ENCODE assay signal across 19 cellular contexts in genomic region chr4:26300314-26301307, GRCh38. TPM values are rescaled to one million over a fixed set of nuclear protein-coding genes. Genes with fewer than 3 reads are reported as not detected.
DNase-seq lines count a peak whose midpoint lies in the region; ATAC-seq, FAIRE-seq and TF ChIP-seq lines count a peak whose summit lies in the region.
"Had no signal": no experiment of that assay in that cellular context is flagged by ENCODE, and none has a peak within 500 bp of the region (broad histone marks: within the 10 kb centered on the region; RNA-seq: fewer than 3 reads in every experiment).

No MANE protein-coding gene starts in this region.

- H3K4me1 ChIP-seq in CD4-positive, alpha-beta memory T cell (ENCODE audit: insufficient read depth, low read length), result peaks cover 6% of the 10 kb centered on the region
- peaks cover 43% of the 10 kb centered on the region for H3K4me1 ChIP-seq in HAP-1
- peaks cover 10% of the 10 kb centered on the region for H3K4me1 ChIP-seq in astrocyte (ENCODE audit: insufficient read depth, low read length)
- no peaks in the 10 kb centered on the region for H3K4me1 ChIP-seq in mammary epithelial cell (ENCODE audit: insufficient read depth, low read length)

- CTCF ChIA-PET in CD4-positive, alpha-beta memory T cell (lab: Charles Lee; ENCODE audit: partially characterized antibody), result no interaction called here
- CTCF ChIA-PET in mammary epithelial cell (lab: Charles Lee; ENCODE audit: low non-redundant PET), result no interaction called here

- intact Hi-C loops in CD4-positive, alpha-beta memory T cell (cut with micrococcal nuclease), result no loop called here
- intact Hi-C loops in mammary epithelial cell (cut with micrococcal nuclease), result no loop called here

- no peak for DNase-seq in CD4-positive, alpha-beta memory T cell
- DNase-seq in HAP-1 (ENCODE audit: low spot score in 2 of 2) (peak; percentile 37 to 86), astrocyte (ENCODE audit: low read depth) (peak; percentile 16), iris pigment epithelial cell (ENCODE audit: low read depth) (peak; percentile 63), cerebellar nuclear complex (lab: John Stamatoyannopoulos, UW) (no peak), mammary epithelial cell (no peak)
- DNase-seq: activated CD4-positive, CD25-positive, alpha-beta regulatory T cell; activated naive CD4-positive, alpha-beta T cell treated with anti-CD3 and anti-CD28 coated beads for 36 hours; heart left ventricle; kidney glomerular epithelial cell; NCI-H1105 treated with DMSO at 0.1 percent for 48 hours; NCI-H2227 treated with DMSO at 0.1 percent for 48 hours; occipital lobe; sigmoid colon; T-helper 1 cell had no signal

- H3K4me3 Mint-ChIP-seq in CD4-positive, alpha-beta memory T cell, result peak overlapping the region in 7 of 8 donors; percentile 2 to 64 (median 47)
- no peak overlapping the region for H3K4me3 Mint-ChIP-seq in astrocyte (ENCODE audit: unreplicated experiment)
- H3K4me3 Mint-ChIP-seq: activated naive CD4-positive, alpha-beta T cell treated with anti-CD3 and anti-CD28 coated beads for 36 hours; B cell had no signal

- H3K9me3 Mint-ChIP-seq in CD4-positive, alpha-beta memory T cell, result no peaks in the 10 kb centered on the region
- H3K9me3 Mint-ChIP-seq in astrocyte (ENCODE audit: unreplicated experiment), result no peaks in the 10 kb centered on the region
- H3K9me3 Mint-ChIP-seq: activated naive CD4-positive, alpha-beta T cell treated with anti-CD3 and anti-CD28 coated beads for 36 hours had no signal

- H3K79me2 ChIP-seq in astrocyte (ENCODE audit: insufficient read depth, low read length), result no peaks in the 10 kb centered on the region
- H3K79me2 ChIP-seq in mammary epithelial cell (ENCODE audit: insufficient read depth, low read length), result no peaks in the 10 kb centered on the region

- TF ChIP-seq CTCF in astrocyte (IDR thresholded peaks at IDR 0.05; ENCODE audit: insufficient read depth, low read depth, low read length), result no peak
- no peak for TF ChIP-seq CTCF in mammary epithelial cell (conservative IDR thresholded peaks at IDR 0.05 in 1 of 2, IDR thresholded peaks at IDR 0.05 in 1 of 2; ENCODE audit: extremely low read depth in 1 of 2, insufficient read depth in 1 of 2, low read depth in 1 of 2, low read length in 2 of 2)

- no peak overlapping the region for H3K4me2 ChIP-seq in astrocyte (ENCODE audit: low read length)
- no peak overlapping the region for H3K4me2 ChIP-seq in mammary epithelial cell (ENCODE audit: insufficient read depth, low read depth, low read length)

- H3K27me3 Mint-ChIP-seq in CD4-positive, alpha-beta memory T cell, result no peaks in the 10 kb centered on the region
- no peaks in the 10 kb centered on the region for H3K27me3 Mint-ChIP-seq in astrocyte (ENCODE audit: low read depth, unreplicated experiment)
- H3K27me3 Mint-ChIP-seq: B cell had no signal

- H3K4me1 Mint-ChIP-seq in CD4-positive, alpha-beta memory T cell, result peaks cover 7 to 24% (median 16%) of the 10 kb centered on the region in 4 donors
- H3K4me1 Mint-ChIP-seq in astrocyte (ENCODE audit: low read depth, unreplicated experiment), result peaks cover 11% of the 10 kb centered on the region

- no peak overlapping the region for H3K4me3 ChIP-seq in CD4-positive, alpha-beta memory T cell (ENCODE audit: low read length in 2 of 2)
- no peak overlapping the region for H3K4me3 ChIP-seq in HAP-1
- no peak overlapping the region for H3K4me3 ChIP-seq in astrocyte (ENCODE audit: insufficient read depth, low read depth, low read length)
- no peak overlapping the region for H3K4me3 ChIP-seq in mammary epithelial cell (replicated peaks in 1 of 3; ENCODE audit: insufficient read depth in 1 of 3, low read depth in 2 of 3, low read length in 3 of 3)
- H3K4me3 ChIP-seq: heart left ventricle, sigmoid colon had no signal

- 74% methylated on average over 8 of the region's 8 CpGs for WGBS in mammary epithelial cell (ENCODE audit: low coverage, missing lambda C conversion rate)

- POLR2A ChIA-PET in CD4-positive, alpha-beta memory T cell (lab: Charles Lee; ENCODE audit: partially characterized antibody), result interaction anchor here (1.1 kb wide), 1 partner anchor 19 kb away, joined by 4 read pairs; no protein-coding TSS in a partner anchor

- H3K27ac Mint-ChIP-seq in CD4-positive, alpha-beta memory T cell, result peak overlapping the region in 5 of 7 donors; percentile 19 to 72 (median 53)
- H3K27ac Mint-ChIP-seq in astrocyte (ENCODE audit: unreplicated experiment), result no peak overlapping the region
- H3K27ac Mint-ChIP-seq: activated naive CD4-positive, alpha-beta T cell treated with anti-CD3 and anti-CD28 coated beads for 36 hours; B cell had no signal

- H4K20me1 ChIP-seq in astrocyte (ENCODE audit: insufficient read depth, low read length), result no peaks in the 10 kb centered on the region
- no peaks in the 10 kb centered on the region for H4K20me1 ChIP-seq in mammary epithelial cell (ENCODE audit: insufficient read depth, low read length)

- H3K27me3 ChIP-seq in CD4-positive, alpha-beta memory T cell (ENCODE audit: insufficient read depth, low read length), result no peaks in the 10 kb centered on the region
- H3K27me3 ChIP-seq in HAP-1 (ENCODE audit: low read depth), result no peaks in the 10 kb centered on the region; the same call in 1 of the 2 replicates
- no peaks in the 10 kb centered on the region for H3K27me3 ChIP-seq in astrocyte (ENCODE audit: insufficient read depth, low read length)
- H3K27me3 ChIP-seq in mammary epithelial cell (ENCODE audit: insufficient read depth, low read length), result peaks cover 8% of the 10 kb centered on the region
- H3K27me3 ChIP-seq: heart left ventricle, sigmoid colon had no signal

- no peak overlapping the region for H2AFZ ChIP-seq in astrocyte (ENCODE audit: low read depth, low read length)
- H2AFZ ChIP-seq in mammary epithelial cell (ENCODE audit: low read depth, low read length), result no peak overlapping the region

- BruUV-seq in mammary epithelial cell (replicated peaks; lab: Mats Ljungman, UMichigan), result no TSS peak

- peak overlapping the region; percentile 26 for H3K27ac ChIP-seq in CD4-positive, alpha-beta memory T cell (ENCODE audit: low read depth, low read length)
- H3K27ac ChIP-seq in astrocyte (ENCODE audit: low read depth, low read length), result no peak overlapping the region
- H3K27ac ChIP-seq in mammary epithelial cell (ENCODE audit: insufficient read depth, low read depth, low read length), result no peak overlapping the region
- H3K27ac ChIP-seq: KMS-11, sigmoid colon had no signal

- H3K9me3 ChIP-seq in CD4-positive, alpha-beta memory T cell (ENCODE audit: control insufficient read depth in 1 of 2, low read length in 2 of 2), result no peaks in the 10 kb centered on the region
- H3K9me3 ChIP-seq in HAP-1 (no peaks in the 10 kb centered on the region), astrocyte (ENCODE audit: insufficient read depth, low read depth, low read length) (no peaks in the 10 kb centered on the region), mammary epithelial cell (replicated peaks; ENCODE audit: insufficient read depth, low read length) (no peaks in the 10 kb centered on the region)
- H3K9me3 ChIP-seq: heart left ventricle, sigmoid colon had no signal

- H3K36me3 Mint-ChIP-seq in CD4-positive, alpha-beta memory T cell, result no peaks in the 10 kb centered on the region
- H3K36me3 Mint-ChIP-seq in astrocyte (ENCODE audit: low read depth, unreplicated experiment), result no peaks in the 10 kb centered on the region

- no peaks in the 10 kb centered on the region for H3K36me3 ChIP-seq in CD4-positive, alpha-beta memory T cell (ENCODE audit: insufficient read depth, low read length)
- H3K36me3 ChIP-seq in HAP-1 (replicated peaks), result no peaks in the 10 kb centered on the region
- no peaks in the 10 kb centered on the region for H3K36me3 ChIP-seq in astrocyte (ENCODE audit: insufficient read depth, low read length)
- no peaks in the 10 kb centered on the region for H3K36me3 ChIP-seq in mammary epithelial cell (ENCODE audit: insufficient read depth, low read length)
- H3K36me3 ChIP-seq: heart left ventricle, sigmoid colon had no signal

- H3K9ac ChIP-seq in astrocyte (ENCODE audit: low read length) (no peak overlapping the region), mammary epithelial cell (ENCODE audit: insufficient read depth, low read length) (no peak overlapping the region)
- H3K9ac ChIP-seq: KMS-11 had no signal

- ATAC-seq in HG03378 (IDR thresholded peaks at IDR 0.05; ENCODE audit: unreplicated experiment), result no peak
- ATAC-seq: heart left ventricle, Right ventricle myocardium inferior had no signal

- in situ Hi-C loops in HAP-1 (cut with MboI; ENCODE audit: low sequenced_read_pairs), result no loop called here
- in situ Hi-C loops in mammary epithelial cell (cut with MboI; ENCODE audit: low sequenced_read_pairs in 2 of 2), result no loop called here

- dilution Hi-C loops in mammary epithelial cell (cut with HindIII; ENCODE audit: low sequenced_read_pairs), result no loop called here

- no peak for FAIRE-seq in astrocyte (lab: Jason Lieb, UNC)

RNA-seq across cellular contexts. Expression of gene RBPJ, which starts 20.2 kb away (rescaled TPM):
- total RNA-seq in CD4-positive, alpha-beta memory T cell, result 10 to 100 TPM; 75.2 to 90.6 TPM
- 10 to 100 TPM; 92.4 to 96.3 TPM for polyA plus RNA-seq in CD4-positive, alpha-beta memory T cell
- 96.3 and 96.7 TPM in 2 replicates for total RNA-seq in astrocyte
- 10 to 100 TPM; 26.8 to 35.3 TPM for total RNA-seq in mammary epithelial cell
- 29.5 TPM for polyA plus RNA-seq in mammary epithelial cell
- 21.7 TPM for polyA minus RNA-seq in mammary epithelial cell

Comparison
In these comparisons a context has a peak if more than half of its experiments do, and no peak if none do; other contexts are left out.
1. DNase-seq: peak in HAP-1 (2 of 2), astrocyte (single experiment) and iris pigment epithelial cell (single experiment); none in CD4-positive, alpha-beta memory T cell (0 of 5), cerebellar nuclear complex (0 of 2) and mammary epithelial cell (single experiment).